9 cellular contexts compared by ENCODE assay signal in genomic region chr14:69658664-69659261, GRCh38. TPM values are rescaled to one million over a fixed set of nuclear protein-coding genes. Genes with fewer than 3 reads are reported as not detected.
DNase-seq lines count a peak whose midpoint lies in the region; ATAC-seq, FAIRE-seq and TF ChIP-seq lines count a peak whose summit lies in the region.
"Had no signal": no experiment of that assay in that cellular context is flagged by ENCODE, and none has a peak within 500 bp of the region (broad histone marks: within the 10 kb centered on the region; RNA-seq: fewer than 3 reads in every experiment).

No MANE protein-coding gene starts in this region.

- H3K23me2 ChIP-seq in H1 (ENCODE audit: low read depth, low read length), result no peaks in the 10 kb centered on the region

- DNase-seq in Caco-2 (peak in 1 of 2 experiments; percentile 49), RWPE1 (ENCODE audit: low spot score) (peak; percentile 51), H1 (ENCODE audit: low read depth in 1 of 2, low spot score in 2 of 2) (no peak), hippocampal formation (lab: John Stamatoyannopoulos, UW) (no peak)
- DNase-seq: NCI-H1694 had no signal

- H4K8ac ChIP-seq in H1 (ENCODE audit: extremely low read depth, insufficient read depth, low read length), result no peak overlapping the region

- H3K9me3 ChIP-seq in Caco-2 (no peaks in the 10 kb centered on the region), H1 (ENCODE audit: insufficient read depth in 2 of 2, low read depth in 1 of 2, low read length in 1 of 2) (no peaks in the 10 kb centered on the region), neutrophil (no peaks in the 10 kb centered on the region)

- TF ChIP-seq CTCF in Caco-2 (IDR thresholded peaks at IDR 0.05; ENCODE audit: insufficient read depth in 1 of 2, low read depth in 1 of 2, low read length in 1 of 2, severe bottlenecking in 1 of 2, unreplicated experiment in 1 of 2) (no peak), RWPE1 (conservative IDR thresholded peaks at IDR 0.05; ENCODE audit: low read depth) (no peak), H1 (IDR thresholded peaks at IDR 0.05; ENCODE audit: control extremely low read depth in 1 of 3, insufficient read depth in 1 of 3, low read depth in 1 of 3, low read length in 3 of 3) (no peak), neutrophil (IDR thresholded peaks at IDR 0.05) (no peak)

- TF ChIP-seq POLR2A in H1 (IDR thresholded peaks at IDR 0.05; ENCODE audit: control extremely low read depth in 1 of 2, low read depth in 2 of 2, low read length in 2 of 2), result no peak

- no peak overlapping the region for H2BK120ac ChIP-seq in H1 (replicated peaks; ENCODE audit: low read depth, low read length)

- H3K4me2 ChIP-seq in H1 (ENCODE audit: insufficient read depth in 1 of 2, low read depth in 2 of 2, low read length in 2 of 2), result no peak overlapping the region; a peak in 1 of 4 replicates

- no peak overlapping the region for H3K14ac ChIP-seq in H1 (ENCODE audit: insufficient read length)

- H2BK15ac ChIP-seq in H1 (ENCODE audit: low read length), result peak overlapping the region; percentile 31; the same call in 1 of the 2 replicates

- no peak for TF ChIP-seq EP300 in H1 (IDR thresholded peaks at IDR 0.05; ENCODE audit: borderline replicate concordance in 1 of 2, low read depth in 2 of 2, low read length in 2 of 2)

- H3K23ac ChIP-seq in H1 (ENCODE audit: insufficient read length), result no peak overlapping the region

- H2BK12ac ChIP-seq in H1 (ENCODE audit: low read depth, low read length), result 0 out of 2 replicates have a peak overlapping the region, but pooled peaks have one; percentile 53

- H3K27me3 Mint-ChIP-seq in Caco-2 (ENCODE audit: insufficient read depth, unreplicated experiment), result no peaks in the 10 kb centered on the region

- H2AK5ac ChIP-seq in H1 (ENCODE audit: low read depth, low read length), result peak overlapping the region; percentile 91

- H3K4me1 ChIP-seq in Caco-2 (peaks cover 64% of the 10 kb centered on the region), H1 (replicated peaks in 1 of 4; ENCODE audit: control insufficient read depth in 3 of 4, insufficient read depth in 4 of 4, low read length in 3 of 4) (peaks cover 13 to 19% (median 16%) of the 10 kb centered on the region in 4 experiments), neutrophil (ENCODE audit: control insufficient read depth in 1 of 2, insufficient read depth in 1 of 2, low read depth in 1 of 2, low read length in 1 of 2) (peaks cover 48 to 69% of the 10 kb centered on the region in 2 experiments)

- intact Hi-C loops in Caco-2 (cut with micrococcal nuclease; ENCODE audit: unreplicated experiment), result loop anchor here (2.0 kb wide), 1 partner anchor 52 kb away; no protein-coding TSS in a partner anchor

- H3K79me2 ChIP-seq in H1 (ENCODE audit: control insufficient read depth in 1 of 2, insufficient read depth in 2 of 2, low read length in 2 of 2), result no peaks in the 10 kb centered on the region

- no peaks in the 10 kb centered on the region for H3K27me3 ChIP-seq in Caco-2 (replicated peaks; ENCODE audit: control insufficient read depth, insufficient read depth, low read length)
- no peaks in the 10 kb centered on the region for H3K27me3 ChIP-seq in H1 (replicated peaks in 1 of 4; ENCODE audit: control insufficient read depth in 3 of 4, extremely low read depth in 1 of 4, insufficient read depth in 3 of 4, low read length in 3 of 4)
- no peaks in the 10 kb centered on the region for H3K27me3 ChIP-seq in neutrophil

- no peak overlapping the region for H2AFZ ChIP-seq in H1 (ENCODE audit: low read length)

- H3K9me3 Mint-ChIP-seq in Caco-2 (ENCODE audit: unreplicated experiment), result no peaks in the 10 kb centered on the region

- H3K56ac ChIP-seq in H1 (replicated peaks; ENCODE audit: insufficient read length, low read depth, low read length), result no peak overlapping the region

- H4K5ac ChIP-seq in H1 (ENCODE audit: insufficient read length, low read depth, low read length), result no peak overlapping the region

- H3K36me3 Mint-ChIP-seq in Caco-2 (ENCODE audit: insufficient read depth, unreplicated experiment), result no peaks in the 10 kb centered on the region

- peaks cover 55% of the 10 kb centered on the region for H3K4me1 Mint-ChIP-seq in Caco-2 (ENCODE audit: low read depth, unreplicated experiment)

- no peak overlapping the region for H3K9ac ChIP-seq in H1 (replicated peaks in 1 of 4; ENCODE audit: extremely low read depth in 1 of 4, low read depth in 3 of 4, low read length in 3 of 4)

- H3K4me3 Mint-ChIP-seq in Caco-2 (ENCODE audit: unreplicated experiment), result peak overlapping the region; percentile 55

- no peak for ATAC-seq in HG02642 (IDR thresholded peaks at IDR 0.05; ENCODE audit: poor library complexity, unreplicated experiment)
- ATAC-seq in HG02884 (IDR thresholded peaks at IDR 0.05; ENCODE audit: unreplicated experiment), result no peak
- no peak for ATAC-seq in HG03039 (IDR thresholded peaks at IDR 0.05; ENCODE audit: unreplicated experiment)

- H3K4ac ChIP-seq in H1 (replicated peaks; ENCODE audit: insufficient read length, low read depth, low read length), result no peak overlapping the region

- no peak overlapping the region for H2BK20ac ChIP-seq in H1 (ENCODE audit: low read length)

- BruUV-seq in Caco-2 (replicated peaks; lab: Mats Ljungman, UMichigan), result TSS peak; percentile 35

- no peaks in the 10 kb centered on the region for H4K20me1 ChIP-seq in H1 (replicated peaks in 1 of 2; ENCODE audit: control insufficient read depth in 1 of 2, insufficient read depth in 2 of 2, low read length in 2 of 2)

- peak overlapping the region; percentile 32; the same call in 1 of the 2 replicates for H2BK5ac ChIP-seq in H1 (ENCODE audit: low read depth, low read length)

- H3K18ac ChIP-seq in H1 (ENCODE audit: extremely low read depth, low read length), result peak overlapping the region; percentile 71

- WGBS in H1 (ENCODE audit: extremely low coverage in 1 of 2, insufficient coverage in 1 of 2, insufficient read length in 1 of 2, insufficient replicate concordance in 2 of 2, low coverage in 1 of 2, low lambda C conversion rate in 2 of 2, missing lambda C conversion rate in 1 of 2), 2 experiments, result 84% methylated on average over 8 of the region's 8 CpGs; no CpG with 5 or more reads in 1 of the 2 experiments

- CTCF ChIA-PET in Caco-2 (lab: Charles Lee) (interaction anchor here (0.6 kb wide), 1 partner anchor 69 kb away, joined by 4 read pairs; no protein-coding TSS in a partner anchor), RWPE1 (lab: Yijun Ruan, JAX) (interaction anchor here (0.7 kb wide), 1 partner anchor 76 kb away, joined by 3 read pairs; no protein-coding TSS in a partner anchor), H1 (lab: Charles Lee; ENCODE audit: partially characterized antibody) (interaction anchor here (0.9 to 1.5 kb wide), 6 partner anchors 10 to 74 kb away, joined by 3 to 5 read pairs (median 4); no protein-coding TSS in a partner anchor)

- FAIRE-seq in H1 (lab: Jason Lieb, UNC), result no peak

- peak overlapping the region; percentile 84 for H3K27ac Mint-ChIP-seq in Caco-2 (ENCODE audit: unreplicated experiment)

- no peaks in the 10 kb centered on the region for H3K36me3 ChIP-seq in Caco-2 (ENCODE audit: control insufficient read depth, insufficient read depth, low read length)
- H3K36me3 ChIP-seq in H1 (ENCODE audit: control insufficient read depth in 2 of 4, insufficient read depth in 4 of 4, low read length in 3 of 4), result no peaks in the 10 kb centered on the region
- peaks cover 37% of the 10 kb centered on the region for H3K36me3 ChIP-seq in neutrophil

- H3K4me3 ChIP-seq in Caco-2 (ENCODE audit: low read depth, low read length) (peak overlapping the region; percentile 10), H1 (ENCODE audit: extremely low read depth in 1 of 4, insufficient read depth in 2 of 4, low read depth in 3 of 4, low read length in 4 of 4) (no peak overlapping the region), neutrophil (ENCODE audit: low read depth in 1 of 2, low read length in 1 of 2) (no peak overlapping the region)

- H3K27ac ChIP-seq in RWPE1 (peak overlapping the region; percentile 83), H1 (ENCODE audit: low read depth, low read length) (no peak overlapping the region; the same call in 1 of the 2 replicates), neutrophil (peak overlapping the region; percentile 3)

- H4K91ac ChIP-seq in H1 (replicated peaks; ENCODE audit: insufficient read length, low read length), result no peak overlapping the region

- POLR2A ChIA-PET in Caco-2 (lab: Charles Lee), result no interaction called here
- POLR2A ChIA-PET in RWPE1 (lab: Yijun Ruan, JAX; ENCODE audit: low non-redundant PET), result no interaction called here
- POLR2A ChIA-PET in H1 (lab: Charles Lee; ENCODE audit: partially characterized antibody), result interaction anchor here (1.2 kb wide), 1 partner anchor 109 kb away, joined by 3 read pairs; no protein-coding TSS in a partner anchor

- 0 out of 2 replicates have a peak, but pooled peaks cover 5% of the 10 kb centered on the region for H3K79me1 ChIP-seq in H1 (ENCODE audit: low read depth, low read length)

- TF ChIP-seq RAD21 in H1 (IDR thresholded peaks at IDR 0.05 in 1 of 2, conservative IDR thresholded peaks at IDR 0.05 in 1 of 2; ENCODE audit: low read depth in 2 of 2, low read length in 2 of 2), result no peak

TF ChIP-seq in H1, 55 proteins besides CTCF, POLR2A, EP300 and RAD21 (continues in another document):
- TF ChIP-seq TAF7 (optimal IDR thresholded peaks at IDR 0.05; ENCODE audit: borderline replicate concordance, low read depth, low read length), result no peak
- no peak for TF ChIP-seq USF2 (IDR thresholded peaks at IDR 0.05; ENCODE audit: low read length)
- no peak for TF ChIP-seq SIRT6 (IDR thresholded peaks at IDR 0.05; ENCODE audit: low read length)
- TF ChIP-seq SIN3A (conservative IDR thresholded peaks at IDR 0.05 in 1 of 2, IDR thresholded peaks at IDR 0.05 in 1 of 2; ENCODE audit: low read depth in 1 of 2, low read length in 2 of 2), result no peak
- no peak for TF ChIP-seq POLR2AphosphoS5 (IDR thresholded peaks at IDR 0.05; ENCODE audit: low read depth, low read length)

RNA-seq across cellular contexts. Expression of gene SUSD6, which starts 47.4 kb away (rescaled TPM):
- total RNA-seq in Caco-2 (2022), result 16.6 and 21.5 TPM in 2 replicates
- total RNA-seq in H1 (2021; fragmentation: NEBNext Ultra II Directional; extraction: Animal tissue kit (Norgen Biotek cat#: 25700)), result 3.8 and 5.1 TPM in 2 replicates
- 2.9 and 3.0 TPM in 2 replicates for polyA plus RNA-seq in H1 (2011; rRNA removed)
- 2.6 TPM for polyA plus RNA-seq in H1 (2011; cell fraction: cytosol; rRNA removed)
- 6.3 TPM for polyA plus RNA-seq in H1 (2011; cell fraction: nucleus; rRNA removed)
- 3.2 to 5.3 TPM (median 4.4 TPM) in 4 replicates for polyA plus RNA-seq in H1 (2012, experiment 1 of 2)
- polyA plus RNA-seq in H1 (2012, experiment 2 of 2), result 3.6 TPM
- 2.8 TPM for polyA plus RNA-seq in H1 (2013, experiment 1 of 2)
- 3.2 TPM for polyA plus RNA-seq in H1 (2013, experiment 2 of 2)
- polyA minus RNA-seq in H1 (2011; rRNA and poly(A)+ RNA removed), result 4.4 and 5.8 TPM in 2 replicates
- 4.8 TPM for polyA minus RNA-seq in H1 (2011; cell fraction: cytosol; rRNA and poly(A)+ RNA removed)
- 5.9 TPM for polyA minus RNA-seq in H1 (2011; cell fraction: nucleus; rRNA and poly(A)+ RNA removed)
